Comparison of ENCODE assay signal across 1 cellular context in the genomic region with DNA sequence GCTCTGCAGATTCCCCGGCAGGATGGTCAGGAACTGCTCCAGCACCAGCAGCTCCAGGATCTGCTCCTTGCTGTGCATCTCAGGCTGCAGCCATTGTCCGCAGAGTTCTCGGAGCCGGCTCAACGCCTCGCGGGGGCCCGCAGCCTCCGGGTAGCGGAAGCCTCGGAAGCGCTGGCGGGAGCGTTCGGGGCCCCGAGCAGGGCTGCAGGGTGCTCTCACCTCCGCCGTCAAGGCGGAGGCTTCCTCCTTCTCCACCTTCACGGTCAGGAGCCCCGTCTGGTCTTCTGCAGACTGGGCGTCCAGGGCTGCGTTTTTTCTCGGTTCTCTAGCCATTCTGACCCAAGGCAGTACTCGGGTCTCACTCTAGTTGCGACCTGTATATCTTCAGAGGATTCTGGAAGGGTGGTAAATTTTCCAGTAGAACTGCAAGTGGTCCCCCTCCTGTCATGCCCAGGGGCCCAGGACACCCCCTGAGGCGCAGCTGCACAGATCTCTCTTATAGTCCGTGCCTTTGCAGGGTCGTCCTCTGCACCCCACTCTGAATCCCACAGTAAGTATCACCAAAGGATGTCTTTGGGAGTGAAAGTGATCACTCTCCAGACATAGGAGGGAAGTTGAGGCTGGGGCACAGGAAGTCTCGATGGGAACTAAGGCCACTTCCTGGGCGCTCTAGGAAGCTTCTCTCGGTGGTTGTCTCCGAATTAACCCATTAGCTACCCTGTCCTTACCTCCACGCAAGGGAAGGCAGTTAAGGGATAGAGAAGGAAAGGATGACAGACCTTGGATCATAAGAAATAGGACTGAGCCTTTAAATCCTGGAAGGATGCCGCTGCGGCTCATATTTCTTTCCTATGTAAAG.
A peak's percentile ranks its signal among the peaks of the same experiment; 100 is the strongest.
TF ChIP-seq lines count a peak whose summit lies in the region.

TSS of gene ZKSCAN4 (minus strand) at position 622 of the 859 bp plus-strand sequence. CDS start at position 333, 289 bp downstream.

TF ChIP-seq in K562, 482 proteins besides CTCF, POLR2A, EP300 and RAD21 (continued from another document and continues in another):
- no peak for TF ChIP-seq SFPQ (IDR thresholded peaks at IDR 0.05; ENCODE audit: low read depth, low read length)
- no peak for TF ChIP-seq HDAC6 (IDR thresholded peaks at IDR 0.05; ENCODE audit: low read depth, low read length)
- TF ChIP-seq HBP1 (CRISPR knock-in tag; IDR thresholded peaks at IDR 0.05) = 0 out of 2 replicates have a peak, but pooled peaks have one; percentile 76
- TF ChIP-seq SPI1 (IDR thresholded peaks at IDR 0.05; ENCODE audit: borderline replicate concordance, low read depth, low read length) = peak; percentile 84; the same call in 1 of the 2 replicates
- TF ChIP-seq EHMT2 (IDR thresholded peaks at IDR 0.05) = peak; percentile 55; the same call in 1 of the 2 replicates
- peak; percentile 42; the same call in 1 of the 2 replicates for TF ChIP-seq TRIM28 (IDR thresholded peaks at IDR 0.05)
- peak; percentile 93 for TF ChIP-seq E2F8 (IDR thresholded peaks at IDR 0.05; ENCODE audit: low read depth, partially characterized antibody)
- TF ChIP-seq FIP1L1 (IDR thresholded peaks at IDR 0.05; ENCODE audit: low read depth, low read length, poor library complexity, severe bottlenecking) = no peak
- TF ChIP-seq RFX1 (IDR thresholded peaks at IDR 0.05) = no peak
- TF ChIP-seq TCFL5 (CRISPR knock-in tag; conservative IDR thresholded peaks at IDR 0.05) = no peak
- no peak for TF ChIP-seq EWSR1 (IDR thresholded peaks at IDR 0.05; ENCODE audit: borderline replicate concordance, low read depth, partially characterized antibody)
- no peak for TF ChIP-seq ZNF79 (CRISPR knock-in tag; IDR thresholded peaks at IDR 0.05; ENCODE audit: low read depth)
- peak; percentile 73 for TF ChIP-seq EP400 (IDR thresholded peaks at IDR 0.05)
- TF ChIP-seq CBX2 (IDR thresholded peaks at IDR 0.05; ENCODE audit: insufficient read depth, low read length, poor library complexity, severe bottlenecking) = no peak
- TF ChIP-seq KAT2B (IDR thresholded peaks at IDR 0.05; ENCODE audit: low read depth, low read length) = no peak
- TF ChIP-seq, protein P1, sequence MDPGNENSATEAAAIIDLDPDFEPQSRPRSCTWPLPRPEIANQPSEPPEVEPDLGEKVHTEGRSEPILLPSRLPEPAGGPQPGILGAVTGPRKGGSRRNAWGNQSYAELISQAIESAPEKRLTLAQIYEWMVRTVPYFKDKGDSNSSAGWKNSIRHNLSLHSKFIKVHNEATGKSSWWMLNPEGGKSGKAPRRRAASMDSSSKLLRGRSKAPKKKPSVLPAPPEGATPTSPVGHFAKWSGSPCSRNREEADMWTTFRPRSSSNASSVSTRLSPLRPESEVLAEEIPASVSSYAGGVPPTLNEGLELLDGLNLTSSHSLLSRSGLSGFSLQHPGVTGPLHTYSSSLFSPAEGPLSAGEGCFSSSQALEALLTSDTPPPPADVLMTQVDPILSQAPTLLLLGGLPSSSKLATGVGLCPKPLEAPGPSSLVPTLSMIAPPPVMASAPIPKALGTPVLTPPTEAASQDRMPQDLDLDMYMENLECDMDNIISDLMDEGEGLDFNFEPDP (CRISPR knock-in tag; IDR thresholded peaks at IDR 0.05) = no peak
- TF ChIP-seq, protein P2, sequence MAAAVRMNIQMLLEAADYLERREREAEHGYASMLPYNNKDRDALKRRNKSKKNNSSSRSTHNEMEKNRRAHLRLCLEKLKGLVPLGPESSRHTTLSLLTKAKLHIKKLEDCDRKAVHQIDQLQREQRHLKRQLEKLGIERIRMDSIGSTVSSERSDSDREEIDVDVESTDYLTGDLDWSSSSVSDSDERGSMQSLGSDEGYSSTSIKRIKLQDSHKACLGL (CRISPR knock-in tag; IDR thresholded peaks at IDR 0.05; ENCODE audit: borderline replicate concordance, poor library complexity, severe bottlenecking) = no peak
- TF ChIP-seq JUN (IDR thresholded peaks at IDR 0.05; ENCODE audit: borderline replicate concordance, low read depth, low read length) = peak; percentile 66
- TF ChIP-seq JUN (CRISPR knock-in tag; IDR thresholded peaks at IDR 0.05; ENCODE audit: borderline replicate concordance) = no peak; the same call in 1 of the 2 replicates
- TF ChIP-seq ZNF75A (CRISPR knock-in tag; IDR thresholded peaks at IDR 0.05) = no peak
- TF ChIP-seq BRF1 (IDR thresholded peaks at IDR 0.05; ENCODE audit: borderline replicate concordance, extremely low read depth, insufficient read length) = no peak
- TF ChIP-seq CREB5 (CRISPR knock-in tag; IDR thresholded peaks at IDR 0.05) = no peak
- no peak for TF ChIP-seq KLF1 (tag; IDR thresholded peaks at IDR 0.05)
- TF ChIP-seq, protein P3, sequence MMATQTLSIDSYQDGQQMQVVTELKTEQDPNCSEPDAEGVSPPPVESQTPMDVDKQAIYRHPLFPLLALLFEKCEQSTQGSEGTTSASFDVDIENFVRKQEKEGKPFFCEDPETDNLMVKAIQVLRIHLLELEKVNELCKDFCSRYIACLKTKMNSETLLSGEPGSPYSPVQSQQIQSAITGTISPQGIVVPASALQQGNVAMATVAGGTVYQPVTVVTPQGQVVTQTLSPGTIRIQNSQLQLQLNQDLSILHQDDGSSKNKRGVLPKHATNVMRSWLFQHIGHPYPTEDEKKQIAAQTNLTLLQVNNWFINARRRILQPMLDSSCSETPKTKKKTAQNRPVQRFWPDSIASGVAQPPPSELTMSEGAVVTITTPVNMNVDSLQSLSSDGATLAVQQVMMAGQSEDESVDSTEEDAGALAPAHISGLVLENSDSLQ (IDR thresholded peaks at IDR 0.05) = peak; percentile 75
- TF ChIP-seq TGIF2 (CRISPR knock-in tag; IDR thresholded peaks at IDR 0.05) = no peak
- TF ChIP-seq SMAD4 (CRISPR knock-in tag; conservative IDR thresholded peaks at IDR 0.05) = peak; percentile 85
- TF ChIP-seq, protein P4, sequence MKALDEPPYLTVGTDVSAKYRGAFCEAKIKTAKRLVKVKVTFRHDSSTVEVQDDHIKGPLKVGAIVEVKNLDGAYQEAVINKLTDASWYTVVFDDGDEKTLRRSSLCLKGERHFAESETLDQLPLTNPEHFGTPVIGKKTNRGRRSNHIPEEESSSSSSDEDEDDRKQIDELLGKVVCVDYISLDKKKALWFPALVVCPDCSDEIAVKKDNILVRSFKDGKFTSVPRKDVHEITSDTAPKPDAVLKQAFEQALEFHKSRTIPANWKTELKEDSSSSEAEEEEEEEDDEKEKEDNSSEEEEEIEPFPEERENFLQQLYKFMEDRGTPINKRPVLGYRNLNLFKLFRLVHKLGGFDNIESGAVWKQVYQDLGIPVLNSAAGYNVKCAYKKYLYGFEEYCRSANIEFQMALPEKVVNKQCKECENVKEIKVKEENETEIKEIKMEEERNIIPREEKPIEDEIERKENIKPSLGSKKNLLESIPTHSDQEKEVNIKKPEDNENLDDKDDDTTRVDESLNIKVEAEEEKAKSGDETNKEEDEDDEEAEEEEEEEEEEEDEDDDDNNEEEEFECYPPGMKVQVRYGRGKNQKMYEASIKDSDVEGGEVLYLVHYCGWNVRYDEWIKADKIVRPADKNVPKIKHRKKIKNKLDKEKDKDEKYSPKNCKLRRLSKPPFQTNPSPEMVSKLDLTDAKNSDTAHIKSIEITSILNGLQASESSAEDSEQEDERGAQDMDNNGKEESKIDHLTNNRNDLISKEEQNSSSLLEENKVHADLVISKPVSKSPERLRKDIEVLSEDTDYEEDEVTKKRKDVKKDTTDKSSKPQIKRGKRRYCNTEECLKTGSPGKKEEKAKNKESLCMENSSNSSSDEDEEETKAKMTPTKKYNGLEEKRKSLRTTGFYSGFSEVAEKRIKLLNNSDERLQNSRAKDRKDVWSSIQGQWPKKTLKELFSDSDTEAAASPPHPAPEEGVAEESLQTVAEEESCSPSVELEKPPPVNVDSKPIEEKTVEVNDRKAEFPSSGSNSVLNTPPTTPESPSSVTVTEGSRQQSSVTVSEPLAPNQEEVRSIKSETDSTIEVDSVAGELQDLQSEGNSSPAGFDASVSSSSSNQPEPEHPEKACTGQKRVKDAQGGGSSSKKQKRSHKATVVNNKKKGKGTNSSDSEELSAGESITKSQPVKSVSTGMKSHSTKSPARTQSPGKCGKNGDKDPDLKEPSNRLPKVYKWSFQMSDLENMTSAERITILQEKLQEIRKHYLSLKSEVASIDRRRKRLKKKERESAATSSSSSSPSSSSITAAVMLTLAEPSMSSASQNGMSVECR (CRISPR knock-in tag; IDR thresholded peaks at IDR 0.05) = peak; percentile 65
- TF ChIP-seq ZBTB49 (CRISPR knock-in tag; IDR thresholded peaks at IDR 0.05; ENCODE audit: borderline replicate concordance) = no peak
- no peak for TF ChIP-seq ZNF384 (IDR thresholded peaks at IDR 0.05; ENCODE audit: low read depth, low read length)
- no peak for TF ChIP-seq ZNF165 (CRISPR knock-in tag; IDR thresholded peaks at IDR 0.05; ENCODE audit: borderline replicate concordance)
- no peak for TF ChIP-seq MITF (IDR thresholded peaks at IDR 0.05)
- no peak for TF ChIP-seq ZNF695 (CRISPR knock-in tag; IDR thresholded peaks at IDR 0.05)
- no peak for TF ChIP-seq RBM14 (IDR thresholded peaks at IDR 0.05; ENCODE audit: borderline replicate concordance, insufficient read depth, low read depth, low read length)
- TF ChIP-seq BRD9 (IDR thresholded peaks at IDR 0.05; ENCODE audit: low read depth, partially characterized antibody) = peak; percentile 75
